Comparison of ENCODE assay signal across 8 cellular contexts in the genomic region with DNA sequence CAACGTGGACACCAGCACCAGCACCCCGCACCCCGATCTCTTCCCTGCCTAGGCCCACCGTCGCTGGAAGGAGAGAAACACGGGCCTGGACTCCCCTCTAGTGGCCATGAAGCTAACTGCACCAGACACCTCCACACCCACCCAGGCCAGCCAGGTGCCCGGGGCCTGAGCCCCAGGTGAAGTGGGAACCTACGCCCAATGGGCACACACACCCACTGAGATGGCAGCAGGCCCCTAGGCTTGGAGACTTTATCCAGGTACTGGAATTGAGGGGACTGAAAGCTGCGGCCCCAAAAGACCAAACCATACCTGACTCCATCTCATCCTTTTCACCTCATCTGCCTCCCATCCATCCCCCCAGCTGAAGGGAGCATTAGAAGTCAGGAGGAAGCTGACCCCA.
A peak's percentile ranks its signal among the peaks of the same experiment; 100 is the strongest.
DNase-seq lines count a peak whose midpoint lies in the region; ATAC-seq, FAIRE-seq and TF ChIP-seq lines count a peak whose summit lies in the region.

No MANE protein-coding gene starts in this region.

- no peaks in the 10 kb centered on the region for H3K4me1 ChIP-seq in breast epithelium
- H3K4me1 ChIP-seq in HepG2 (ENCODE audit: insufficient read depth, low read length) = peaks cover 16% of the 10 kb centered on the region

- in situ Hi-C loops in HepG2 (cut with HindIII; ENCODE audit: extremely low pct_ligation_motif_present, low pct_unique_long_range_greater_than_20kb) = loop anchor here (5.0 kb wide), 2 partner anchors 49 to 174 kb away; no protein-coding TSS in a partner anchor

- TF ChIP-seq EP300 in HepG2 (IDR thresholded peaks at IDR 0.05; ENCODE audit: low read depth in 2 of 2, low read length in 2 of 2) = no peak
- no peak for TF ChIP-seq EP300 in HepG2 (CRISPR knock-in tag; IDR thresholded peaks at IDR 0.05; ENCODE audit: borderline replicate concordance)

- H2AFZ ChIP-seq in HepG2 (ENCODE audit: low read length) = no peak overlapping the region

- no peaks in the 10 kb centered on the region for H3K9me3 ChIP-seq in WERI-Rb-1 (ENCODE audit: severe bottlenecking)
- H3K9me3 ChIP-seq in breast epithelium = no peaks in the 10 kb centered on the region
- H3K9me3 ChIP-seq in HepG2 (ENCODE audit: low read length) = no peaks in the 10 kb centered on the region

- TF ChIP-seq CTCF in WERI-Rb-1 (IDR thresholded peaks at IDR 0.05; ENCODE audit: low read depth, low read length) (peak; percentile 90), breast epithelium (IDR thresholded peaks at IDR 0.05) (peak; percentile 46 to 81 (median 79)), HepG2 (CRISPR knock-in tag; IDR thresholded peaks at IDR 0.05) (peak; percentile 95)

- peak; percentile 84 for ATAC-seq in HepG2

- no peaks in the 10 kb centered on the region for H3K79me2 ChIP-seq in HepG2 (ENCODE audit: insufficient read depth, low read length)

- H3K4me3 ChIP-seq in WERI-Rb-1 (ENCODE audit: low read depth, low read length) = no peak overlapping the region
- no peak overlapping the region for H3K4me3 ChIP-seq in breast epithelium
- no peak overlapping the region for H3K4me3 ChIP-seq in HepG2 (replicated peaks in 1 of 3; ENCODE audit: insufficient read depth in 1 of 3, low read depth in 2 of 3, low read length in 3 of 3)

- no TSS peak for BruUV-seq in HepG2 (replicated peaks; lab: Mats Ljungman, UMichigan)

- no peak overlapping the region for H3K4me2 ChIP-seq in HepG2 (ENCODE audit: low read depth, low read length)

- H4K20me1 ChIP-seq in HepG2 (ENCODE audit: insufficient read depth, low read length) = no peaks in the 10 kb centered on the region

- H3K9ac ChIP-seq in HepG2 (ENCODE audit: insufficient read depth, low read depth, low read length) = no peak overlapping the region

- peak; percentile 28 for FAIRE-seq in HepG2 (lab: Jason Lieb, UNC)

- DNase-seq in AML-193 (lab: John Stamatoyannopoulos, UW) = peak; percentile 3 to 5
- DNase-seq in GM19240 (ENCODE audit: insufficient read length, low spot score) = peak; percentile 77
- peak; percentile 65 for DNase-seq in NCI-H1105 (lab: John Stamatoyannopoulos, UW)
- peak; percentile 70 for DNase-seq in WERI-Rb-1
- peak in 1 of 2 donors; percentile 45 for DNase-seq in breast epithelium (ENCODE audit: low spot score in 2 of 2)
- DNase-seq in HepG2 (ENCODE audit: low spot score) = peak; percentile 31
- DNase-seq in stimulated activated CD8-positive, alpha-beta memory T cell treated with anti-CD3 and anti-CD28 coated beads, Interleukin-12 subunit alpha, Interleukin-12 subunit beta, amount 100 ng/mL, for 1 hour (ENCODE audit: low read depth) = peak; percentile 32
- no peak for DNase-seq in SK-N-DZ (ENCODE audit: low spot score)

- H3K27ac ChIP-seq in WERI-Rb-1 (no peak overlapping the region), breast epithelium (no peak overlapping the region), HepG2 (ENCODE audit: extremely low read length, insufficient read depth, low read length) (no peak overlapping the region)

- H3K36me3 ChIP-seq in WERI-Rb-1 = no peaks in the 10 kb centered on the region
- no peaks in the 10 kb centered on the region for H3K36me3 ChIP-seq in breast epithelium
- H3K36me3 ChIP-seq in HepG2 (replicated peaks in 1 of 2; ENCODE audit: control insufficient read depth in 1 of 2, insufficient read depth in 2 of 2, low read length in 2 of 2) = no peaks in the 10 kb centered on the region

- intact Hi-C loops in breast epithelium (cut with DNase I; ENCODE audit: low total_unique reads) (no loop called here), HepG2 (cut with micrococcal nuclease; ENCODE audit: unreplicated experiment) (loop anchor here (1.0 kb wide), 2 partner anchors 46 to 177 kb away; no protein-coding TSS in a partner anchor)

- POLR2A ChIA-PET in HepG2 (lab: Yijun Ruan, JAX) = no interaction called here

- TF ChIP-seq RAD21 in HepG2 (CRISPR knock-in tag; IDR thresholded peaks at IDR 0.05) = peak; percentile 91

- no peak for TF ChIP-seq POLR2A in breast epithelium (IDR thresholded peaks at IDR 0.05)
- no peak for TF ChIP-seq POLR2A in HepG2 (IDR thresholded peaks at IDR 0.05; ENCODE audit: insufficient read depth in 1 of 2, low read depth in 2 of 2, low read length in 2 of 2)

- no peaks in the 10 kb centered on the region for H3K27me3 ChIP-seq in WERI-Rb-1 (ENCODE audit: insufficient read depth, low read depth, severe bottlenecking)
- H3K27me3 ChIP-seq in breast epithelium = peaks cover 0 to 17% of the 10 kb centered on the region in 2 donors
- peaks cover 3 to 37% of the 10 kb centered on the region in 2 experiments; a peak in 3 of 5 replicates for H3K27me3 ChIP-seq in HepG2 (ENCODE audit: control insufficient read depth in 1 of 2, insufficient read depth in 2 of 2, low read length in 2 of 2)

- CTCF ChIA-PET in HepG2 (lab: Yijun Ruan, JAX; ENCODE audit: low intra/inter-chr PET ratio, low total read pairs) = interaction anchor here (0.7 to 2.0 kb wide), 2 partner anchors 178 to 193 kb away, joined by 3 to 12 read pairs; no protein-coding TSS in a partner anchor

- WGBS in HepG2 (ENCODE audit: low lambda C conversion rate) = 7% methylated on average over 4 of the region's 9 CpGs

TF ChIP-seq in HepG2, 621 proteins besides CTCF, POLR2A, EP300 and RAD21 (continues in another document):
- TF ChIP-seq, protein P1, sequence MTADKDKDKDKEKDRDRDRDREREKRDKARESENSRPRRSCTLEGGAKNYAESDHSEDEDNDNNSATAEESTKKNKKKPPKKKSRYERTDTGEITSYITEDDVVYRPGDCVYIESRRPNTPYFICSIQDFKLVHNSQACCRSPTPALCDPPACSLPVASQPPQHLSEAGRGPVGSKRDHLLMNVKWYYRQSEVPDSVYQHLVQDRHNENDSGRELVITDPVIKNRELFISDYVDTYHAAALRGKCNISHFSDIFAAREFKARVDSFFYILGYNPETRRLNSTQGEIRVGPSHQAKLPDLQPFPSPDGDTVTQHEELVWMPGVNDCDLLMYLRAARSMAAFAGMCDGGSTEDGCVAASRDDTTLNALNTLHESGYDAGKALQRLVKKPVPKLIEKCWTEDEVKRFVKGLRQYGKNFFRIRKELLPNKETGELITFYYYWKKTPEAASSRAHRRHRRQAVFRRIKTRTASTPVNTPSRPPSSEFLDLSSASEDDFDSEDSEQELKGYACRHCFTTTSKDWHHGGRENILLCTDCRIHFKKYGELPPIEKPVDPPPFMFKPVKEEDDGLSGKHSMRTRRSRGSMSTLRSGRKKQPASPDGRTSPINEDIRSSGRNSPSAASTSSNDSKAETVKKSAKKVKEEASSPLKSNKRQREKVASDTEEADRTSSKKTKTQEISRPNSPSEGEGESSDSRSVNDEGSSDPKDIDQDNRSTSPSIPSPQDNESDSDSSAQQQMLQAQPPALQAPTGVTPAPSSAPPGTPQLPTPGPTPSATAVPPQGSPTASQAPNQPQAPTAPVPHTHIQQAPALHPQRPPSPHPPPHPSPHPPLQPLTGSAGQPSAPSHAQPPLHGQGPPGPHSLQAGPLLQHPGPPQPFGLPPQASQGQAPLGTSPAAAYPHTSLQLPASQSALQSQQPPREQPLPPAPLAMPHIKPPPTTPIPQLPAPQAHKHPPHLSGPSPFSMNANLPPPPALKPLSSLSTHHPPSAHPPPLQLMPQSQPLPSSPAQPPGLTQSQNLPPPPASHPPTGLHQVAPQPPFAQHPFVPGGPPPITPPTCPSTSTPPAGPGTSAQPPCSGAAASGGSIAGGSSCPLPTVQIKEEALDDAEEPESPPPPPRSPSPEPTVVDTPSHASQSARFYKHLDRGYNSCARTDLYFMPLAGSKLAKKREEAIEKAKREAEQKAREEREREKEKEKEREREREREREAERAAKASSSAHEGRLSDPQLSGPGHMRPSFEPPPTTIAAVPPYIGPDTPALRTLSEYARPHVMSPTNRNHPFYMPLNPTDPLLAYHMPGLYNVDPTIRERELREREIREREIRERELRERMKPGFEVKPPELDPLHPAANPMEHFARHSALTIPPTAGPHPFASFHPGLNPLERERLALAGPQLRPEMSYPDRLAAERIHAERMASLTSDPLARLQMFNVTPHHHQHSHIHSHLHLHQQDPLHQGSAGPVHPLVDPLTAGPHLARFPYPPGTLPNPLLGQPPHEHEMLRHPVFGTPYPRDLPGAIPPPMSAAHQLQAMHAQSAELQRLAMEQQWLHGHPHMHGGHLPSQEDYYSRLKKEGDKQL (CRISPR knock-in tag; IDR thresholded peaks at IDR 0.05; ENCODE audit: low read depth) = no peak
- TF ChIP-seq SOX5 (CRISPR knock-in tag; IDR thresholded peaks at IDR 0.05; ENCODE audit: borderline replicate concordance) (no peak), STAG1 (CRISPR knock-in tag; IDR thresholded peaks at IDR 0.05) (peak; percentile 91), SMC3 (IDR thresholded peaks at IDR 0.05; ENCODE audit: low read length) (peak; percentile 37), SP2 (CRISPR knock-in tag; IDR thresholded peaks at IDR 0.05) (no peak), KDM2A (CRISPR knock-in tag; IDR thresholded peaks at IDR 0.05; ENCODE audit: borderline replicate concordance, low read depth) (peak; percentile 23; the same call in 1 of the 2 replicates), SALL1 (CRISPR knock-in tag; IDR thresholded peaks at IDR 0.05) (peak; percentile 26; the same call in 1 of the 2 replicates), ZSCAN20 (CRISPR knock-in tag; IDR thresholded peaks at IDR 0.05; ENCODE audit: borderline replicate concordance) (no peak), XRCC5 (optimal IDR thresholded peaks at IDR 0.05; ENCODE audit: low read length) (peak; percentile 15), ZNF790 (CRISPR knock-in tag; IDR thresholded peaks at IDR 0.05; ENCODE audit: borderline replicate concordance) (no peak), WIZ (CRISPR knock-in tag; IDR thresholded peaks at IDR 0.05) (no peak)
- TF ChIP-seq, protein P2, sequence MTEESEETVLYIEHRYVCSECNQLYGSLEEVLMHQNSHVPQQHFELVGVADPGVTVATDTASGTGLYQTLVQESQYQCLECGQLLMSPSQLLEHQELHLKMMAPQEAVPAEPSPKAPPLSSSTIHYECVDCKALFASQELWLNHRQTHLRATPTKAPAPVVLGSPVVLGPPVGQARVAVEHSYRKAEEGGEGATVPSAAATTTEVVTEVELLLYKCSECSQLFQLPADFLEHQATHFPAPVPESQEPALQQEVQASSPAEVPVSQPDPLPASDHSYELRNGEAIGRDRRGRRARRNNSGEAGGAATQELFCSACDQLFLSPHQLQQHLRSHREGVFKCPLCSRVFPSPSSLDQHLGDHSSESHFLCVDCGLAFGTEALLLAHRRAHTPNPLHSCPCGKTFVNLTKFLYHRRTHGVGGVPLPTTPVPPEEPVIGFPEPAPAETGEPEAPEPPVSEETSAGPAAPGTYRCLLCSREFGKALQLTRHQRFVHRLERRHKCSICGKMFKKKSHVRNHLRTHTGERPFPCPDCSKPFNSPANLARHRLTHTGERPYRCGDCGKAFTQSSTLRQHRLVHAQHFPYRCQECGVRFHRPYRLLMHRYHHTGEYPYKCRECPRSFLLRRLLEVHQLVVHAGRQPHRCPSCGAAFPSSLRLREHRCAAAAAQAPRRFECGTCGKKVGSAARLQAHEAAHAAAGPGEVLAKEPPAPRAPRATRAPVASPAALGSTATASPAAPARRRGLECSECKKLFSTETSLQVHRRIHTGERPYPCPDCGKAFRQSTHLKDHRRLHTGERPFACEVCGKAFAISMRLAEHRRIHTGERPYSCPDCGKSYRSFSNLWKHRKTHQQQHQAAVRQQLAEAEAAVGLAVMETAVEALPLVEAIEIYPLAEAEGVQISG (CRISPR knock-in tag; IDR thresholded peaks at IDR 0.05) = 0 out of 2 replicates have a peak, but pooled peaks have one; percentile 23
